8 cellular contexts compared by ENCODE assay signal in genomic region chr11:65506770-65507485, GRCh38. TPM values are rescaled to one million over a fixed set of nuclear protein-coding genes. Genes with fewer than 3 reads are reported as not detected.
DNase-seq lines count a peak whose midpoint lies in the region; ATAC-seq and TF ChIP-seq lines count a peak whose summit lies in the region.

No MANE protein-coding gene starts in this region.

- peak; percentile 57 for ATAC-seq in activated CD8-positive, alpha-beta T cell treated with anti-CD3 and anti-CD28 coated beads for 36 hours
- ATAC-seq in foreskin keratinocyte: peak; percentile 56

- H3K27me3 ChIP-seq in HAP-1 (ENCODE audit: low read depth): no peaks in the 10 kb centered on the region
- no peaks in the 10 kb centered on the region for H3K27me3 ChIP-seq in foreskin keratinocyte
- H3K27me3 ChIP-seq in prostate gland (replicated peaks; ENCODE audit: insufficient read depth): no peaks in the 10 kb centered on the region

- TF ChIP-seq CTCF in activated CD8-positive, alpha-beta T cell treated with anti-CD3 and anti-CD28 coated beads for 36 hours (IDR thresholded peaks at IDR 0.05): no peak
- no peak for TF ChIP-seq CTCF in foreskin keratinocyte (conservative IDR thresholded peaks at IDR 0.05)
- no peak for TF ChIP-seq CTCF in prostate gland (IDR thresholded peaks at IDR 0.05)

- 11% methylated on average over 7 of the region's 7 CpGs for WGBS in prostate gland

- CTCF ChIA-PET in activated CD8-positive, alpha-beta T cell treated with anti-CD3 and anti-CD28 coated beads for 36 hours (lab: Charles Lee): interaction anchor here (1.0 to 16.5 kb wide), 14 partner anchors 8 to 177 kb away, joined by 3 to 448 read pairs (median 4); partner anchors contain the start of genes DPF2, FAM89B, MALAT1 and NEAT1

- H3K4me3 Mint-ChIP-seq in activated CD8-positive, alpha-beta T cell treated with anti-CD3 and anti-CD28 coated beads for 36 hours: no peak overlapping the region

- H3K27ac Mint-ChIP-seq in activated CD8-positive, alpha-beta T cell treated with anti-CD3 and anti-CD28 coated beads for 36 hours: peak overlapping the region; percentile 73

- H3K9me3 ChIP-seq in HAP-1: no peaks in the 10 kb centered on the region
- no peaks in the 10 kb centered on the region for H3K9me3 ChIP-seq in prostate gland

- no peaks in the 10 kb centered on the region for H3K9me3 Mint-ChIP-seq in activated CD8-positive, alpha-beta T cell treated with anti-CD3 and anti-CD28 coated beads for 36 hours

- H3K36me3 ChIP-seq in HAP-1 (replicated peaks) (peaks cover 46% of the 10 kb centered on the region), prostate gland (peaks cover 32 to 33% of the 10 kb centered on the region in 2 donors)

- H3K36me3 Mint-ChIP-seq in activated CD8-positive, alpha-beta T cell treated with anti-CD3 and anti-CD28 coated beads for 36 hours (ENCODE audit: low read depth): peaks cover 8% of the 10 kb centered on the region

- intact Hi-C loops in activated CD8-positive, alpha-beta T cell treated with anti-CD3 and anti-CD28 coated beads for 36 hours (cut with micrococcal nuclease): loop anchor here (2.0 to 5.0 kb wide), 2 partner anchors 35 to 80 kb away; no protein-coding TSS in a partner anchor
- intact Hi-C loops in prostate gland (cut with DNase I): no loop called here

- H3K27ac ChIP-seq in foreskin keratinocyte (no peak overlapping the region), prostate gland (peak overlapping the region; percentile 98 to 100)

- H3K4me3 ChIP-seq in HAP-1: peak overlapping the region; percentile 60
- peak overlapping the region in 1 of 2 donors; percentile 88 for H3K4me3 ChIP-seq in prostate gland

- in situ Hi-C loops in HAP-1 (cut with MboI; ENCODE audit: low sequenced_read_pairs): loop anchor here (5.0 kb wide), 2 partner anchors 90 to 140 kb away; no protein-coding TSS in a partner anchor

- DNase-seq in NK-92 treated with Interleukin-12 subunit alpha and Interleukin-12 subunit beta, amount 100 ng/mL, for 24 hours (lab: John Stamatoyannopoulos, UW): peak; percentile 28
- DNase-seq in NK-92 (lab: John Stamatoyannopoulos, UW; ENCODE audit: unreplicated experiment) (no peak), HAP-1 (ENCODE audit: low spot score in 2 of 2) (peak; percentile 80 to 87), NAMALWA (ENCODE audit: low spot score) (peak; percentile 82), foreskin keratinocyte (peak; percentile 97 to 98), prostate gland (ENCODE audit: low spot score) (peak; percentile 75), dermis blood vessel endothelial cell (no peak)
- peak; percentile 68 for DNase-seq in activated CD8-positive, alpha-beta T cell treated with anti-CD3 and anti-CD28 coated beads for 36 hours

- H3K4me1 ChIP-seq in HAP-1 (peaks cover 16% of the 10 kb centered on the region), foreskin keratinocyte (no peaks in the 10 kb centered on the region), prostate gland (replicated peaks) (no peaks in the 10 kb centered on the region)

- POLR2A ChIA-PET in activated CD8-positive, alpha-beta T cell treated with anti-CD3 and anti-CD28 coated beads for 36 hours (lab: Charles Lee): interaction anchor here (0.5 to 36.2 kb wide), 32 partner anchors 7 to 221 kb away, joined by 3 to 4842 read pairs (median 5); partner anchors contain the start of genes FRMD8, LTBP3, MALAT1 and NEAT1

- H3K4me1 Mint-ChIP-seq in activated CD8-positive, alpha-beta T cell treated with anti-CD3 and anti-CD28 coated beads for 36 hours (ENCODE audit: low read depth): peaks cover 46% of the 10 kb centered on the region

- no peaks in the 10 kb centered on the region for H3K27me3 Mint-ChIP-seq in activated CD8-positive, alpha-beta T cell treated with anti-CD3 and anti-CD28 coated beads for 36 hours

- TF ChIP-seq POLR2A in prostate gland (IDR thresholded peaks at IDR 0.05): peak; percentile 6

RNA-seq across cellular contexts. Expression of gene MALAT1, which starts 8.1 kb away (rescaled TPM):
- total RNA-seq in activated CD8-positive, alpha-beta T cell treated with anti-CD3 and anti-CD28 coated beads for 36 hours: 1,000 to 10,000 TPM; 3,856 to 3,869 TPM
- total RNA-seq in foreskin keratinocyte (1,538 and 2,710 TPM in 2 replicates), prostate gland (1,000 to 10,000 TPM; 5,964 to 9,097 TPM), dermis blood vessel endothelial cell (2,930 and 8,332 TPM in 2 replicates)
- 10.1 and 11.9 TPM in 2 replicates for polyA plus RNA-seq in foreskin keratinocyte

RNA-seq across cellular contexts. Expression of gene SCYL1, which starts 18.0 kb away (rescaled TPM):
- 10 to 100 TPM; 71.5 to 76.8 TPM for total RNA-seq in activated CD8-positive, alpha-beta T cell treated with anti-CD3 and anti-CD28 coated beads for 36 hours
- total RNA-seq in foreskin keratinocyte: 62.2 and 66.1 TPM in 2 replicates
- polyA plus RNA-seq in foreskin keratinocyte: 62.0 and 62.8 TPM in 2 replicates
- 100 to 1,000 TPM; 125 to 177 TPM for total RNA-seq in prostate gland
- 67.4 and 71.3 TPM in 2 replicates for total RNA-seq in dermis blood vessel endothelial cell

RNA-seq across cellular contexts. Expression of gene LTBP3, which starts 51.2 kb away (rescaled TPM):
- 10 to 100 TPM; 55.4 to 56.0 TPM for total RNA-seq in activated CD8-positive, alpha-beta T cell treated with anti-CD3 and anti-CD28 coated beads for 36 hours
- total RNA-seq in foreskin keratinocyte: 11.5 and 15.1 TPM in 2 replicates
- 14.8 and 19.3 TPM in 2 replicates for polyA plus RNA-seq in foreskin keratinocyte
- total RNA-seq in prostate gland: 100 to 1,000 TPM; 220 to 234 TPM
- total RNA-seq in dermis blood vessel endothelial cell: 31.1 and 48.2 TPM in 2 replicates

Comparison
In these comparisons a context has a peak if more than half of its experiments do, and no peak if none do; other contexts are left out.
1. DNase-seq: peak in NK-92 treated with Interleukin-12 subunit alpha and Interleukin-12 subunit beta, amount 100 ng/mL, for 24 hours (single experiment), HAP-1 (2 of 2), NAMALWA (single experiment), activated CD8-positive, alpha-beta T cell treated with anti-CD3 and anti-CD28 coated beads for 36 hours (single experiment), foreskin keratinocyte (2 of 2) and prostate gland (single experiment); none in NK-92 (single experiment) and dermis blood vessel endothelial cell (single experiment).